ENCODE assay signal across 8 cellular contexts in genomic region chr2:24122356-24123211, GRCh38. TPM values are rescaled to one million over a fixed set of nuclear protein-coding genes. Genes with fewer than 3 reads are reported as not detected.
A peak's percentile ranks its signal among the peaks of the same experiment; 100 is the strongest.
DNase-seq lines count a peak whose midpoint lies in the region; ATAC-seq and TF ChIP-seq lines count a peak whose summit lies in the region.

No MANE protein-coding gene starts in this region.

- peak overlapping the region; percentile 66 for H3K27ac Mint-ChIP-seq in activated CD4-positive, alpha-beta T cell treated with anti-CD3 and anti-CD28 coated beads, Interleukin-2, amount 10 ng/mL, durations not matched to agents 24 days and 14 days

- intact Hi-C loops in activated CD4-positive, alpha-beta T cell treated with anti-CD3 and anti-CD28 coated beads, Interleukin-2, amount 10 ng/mL, durations not matched to agents 24 days and 14 days (cut with micrococcal nuclease) = loop anchor here (1.0 kb wide), 1 partner anchor 38 kb away; the partner anchor contains the start of gene TP53I3
- intact Hi-C loops in sciatic nerve (cut with DNase I) = no loop called here

- no peak for DNase-seq in activated CD4-positive, alpha-beta T cell treated with anti-CD3 and anti-CD28 coated beads, Interleukin-2, amount 10 ng/mL, durations not matched to agents 24 days and 14 days
- no peak for DNase-seq in activated CD4-positive, alpha-beta T cell treated with anti-CD3 and anti-CD28 coated beads, Interleukin-2, amount 50 U/mL, for 4 hours
- DNase-seq in fibroblast of pulmonary artery (ENCODE audit: low read depth) (peak; percentile 10), sciatic nerve (ENCODE audit: low spot score) (no peak), GM19238 (ENCODE audit: insufficient read length, low spot score) (no peak)

- TF ChIP-seq CTCF in fibroblast of pulmonary artery (IDR thresholded peaks at IDR 0.05; ENCODE audit: low read length, missing control alignments) = no peak

- H3K36me3 Mint-ChIP-seq in activated CD4-positive, alpha-beta T cell treated with anti-CD3 and anti-CD28 coated beads, Interleukin-2, amount 10 ng/mL, durations not matched to agents 24 days and 14 days (ENCODE audit: low read depth) = no peaks in the 10 kb centered on the region

- peak overlapping the region; percentile 78 for H3K4me3 Mint-ChIP-seq in activated CD4-positive, alpha-beta T cell treated with anti-CD3 and anti-CD28 coated beads, Interleukin-2, amount 10 ng/mL, durations not matched to agents 24 days and 14 days

- H3K9me3 Mint-ChIP-seq in activated CD4-positive, alpha-beta T cell treated with anti-CD3 and anti-CD28 coated beads, Interleukin-2, amount 10 ng/mL, durations not matched to agents 24 days and 14 days = no peaks in the 10 kb centered on the region

- peaks cover 13% of the 10 kb centered on the region for H3K4me1 Mint-ChIP-seq in activated CD4-positive, alpha-beta T cell treated with anti-CD3 and anti-CD28 coated beads, Interleukin-2, amount 10 ng/mL, durations not matched to agents 24 days and 14 days

- no peak for ATAC-seq in SK-N-SH treated with all-trans-retinoic acid at 6 μM for 48 hours
- peak; percentile 39 for ATAC-seq in sciatic nerve
- no peak for ATAC-seq in HG02763 (IDR thresholded peaks at IDR 0.05; ENCODE audit: unreplicated experiment)
- ATAC-seq in HG02981 (IDR thresholded peaks at IDR 0.05; ENCODE audit: unreplicated experiment) = no peak

- H3K27me3 Mint-ChIP-seq in activated CD4-positive, alpha-beta T cell treated with anti-CD3 and anti-CD28 coated beads, Interleukin-2, amount 10 ng/mL, durations not matched to agents 24 days and 14 days = peaks cover 2% of the 10 kb centered on the region

- peak overlapping the region; percentile 81 for H3K4me3 ChIP-seq in fibroblast of pulmonary artery (replicated peaks; ENCODE audit: low read depth, low read length)

TF ChIP-seq in SK-N-SH treated with all-trans-retinoic acid at 6 μM for 48 hours, 23 proteins besides CTCF, POLR2A, EP300 and RAD21:
- no peak for TF ChIP-seq PATZ1 (CRISPR knock-in tag; IDR thresholded peaks at IDR 0.05; ENCODE audit: borderline replicate concordance)
- no peak for TF ChIP-seq OSR1 (CRISPR knock-in tag; IDR thresholded peaks at IDR 0.05)
- no peak for TF ChIP-seq ARNTL (CRISPR knock-in tag; IDR thresholded peaks at IDR 0.05; ENCODE audit: borderline replicate concordance, low read depth)
- TF ChIP-seq ZNF70 (CRISPR knock-in tag; IDR thresholded peaks at IDR 0.05) = 0 out of 2 replicates have a peak, but pooled peaks have one; percentile 8
- no peak for TF ChIP-seq ZFP3 (CRISPR knock-in tag; IDR thresholded peaks at IDR 0.05)

RNA-seq across cellular contexts. Expression of gene PFN4, which starts 0.6 kb away (rescaled TPM):
- total RNA-seq in activated CD4-positive, alpha-beta T cell treated with anti-CD3 and anti-CD28 coated beads, Interleukin-2, amount 10 ng/mL, durations not matched to agents 24 days and 14 days = 0.47 TPM in 1 of 2 replicates, not detected in the other
- total RNA-seq in sciatic nerve = 1.5 TPM

RNA-seq across cellular contexts. Expression of gene FAM228B, which starts 0.7 kb away (rescaled TPM):
- total RNA-seq in activated CD4-positive, alpha-beta T cell treated with anti-CD3 and anti-CD28 coated beads, Interleukin-2, amount 10 ng/mL, durations not matched to agents 24 days and 14 days = 3.2 and 4.7 TPM in 2 replicates
- 61.4 TPM for total RNA-seq in sciatic nerve

RNA-seq across cellular contexts. Expression of gene TP53I3, which starts 38.0 kb away (rescaled TPM):
- total RNA-seq in activated CD4-positive, alpha-beta T cell treated with anti-CD3 and anti-CD28 coated beads, Interleukin-2, amount 10 ng/mL, durations not matched to agents 24 days and 14 days = 1.2 and 2.0 TPM in 2 replicates
- total RNA-seq in sciatic nerve = 25.3 TPM

RNA-seq across cellular contexts. Expression of gene SF3B6, which starts 46.5 kb away (rescaled TPM):
- 143 and 154 TPM in 2 replicates for total RNA-seq in activated CD4-positive, alpha-beta T cell treated with anti-CD3 and anti-CD28 coated beads, Interleukin-2, amount 10 ng/mL, durations not matched to agents 24 days and 14 days
- total RNA-seq in sciatic nerve = 62.5 TPM

RNA-seq across cellular contexts. Expression of gene FAM228A, which starts 52.3 kb away (rescaled TPM):
- not detected in 2 replicates for total RNA-seq in activated CD4-positive, alpha-beta T cell treated with anti-CD3 and anti-CD28 coated beads, Interleukin-2, amount 10 ng/mL, durations not matched to agents 24 days and 14 days
- total RNA-seq in sciatic nerve = 3.9 TPM

Comparison
In these comparisons a context has a peak if more than half of its experiments do, and no peak if none do; other contexts are left out.
1. RNA of gene FAM228B, which starts 0.7 kb away (total RNA-seq): 61.4 TPM in sciatic nerve (single experiment); 3.2 to 4.7 TPM in activated CD4-positive, alpha-beta T cell treated with anti-CD3 and anti-CD28 coated beads, Interleukin-2, amount 10 ng/mL, durations not matched to agents 24 days and 14 days; every median in the first group is over 10 times any median in the second.